15 cellular contexts compared by ENCODE assay signal in genomic region chr1:119075614-119076013, GRCh38.
DNase-seq lines count a peak whose midpoint lies in the region; ATAC-seq and TF ChIP-seq lines count a peak whose summit lies in the region.
"Had no signal": no experiment of that assay in that cellular context is flagged by ENCODE, and none has a peak within 500 bp of the region (broad histone marks: within the 10 kb centered on the region; RNA-seq: fewer than 3 reads in every experiment).

No MANE protein-coding gene starts in this region.

- H3K9me2 ChIP-seq in GM23248 (ENCODE audit: insufficient read depth) (no peaks in the 10 kb centered on the region), SK-N-SH (no peaks in the 10 kb centered on the region)

- H3K9ac ChIP-seq in GM23248 (peak overlapping the region; percentile 4; the same call in 1 of the 2 replicates), SK-N-SH (no peak overlapping the region)

- no peak for TF ChIP-seq RAD21 in SK-N-SH (IDR thresholded peaks at IDR 0.05; ENCODE audit: low read length)

- CTCF ChIA-PET in SK-N-SH (lab: Yijun Ruan, JAX) = no interaction called here

- H2AFZ ChIP-seq in GM23248 (no peak overlapping the region), SK-N-SH (ENCODE audit: low read depth) (no peak overlapping the region)

- no peak for TF ChIP-seq POLR2A in suprapubic skin (IDR thresholded peaks at IDR 0.05)

- in situ Hi-C loops in GM23248 (cut with MboI) = loop anchor here (5.0 kb wide), 1 partner anchor 62 kb away; no protein-coding TSS in a partner anchor

- no peak for ATAC-seq in HG03159 (IDR thresholded peaks at IDR 0.05; ENCODE audit: unreplicated experiment)
- ATAC-seq in GM19351 (IDR thresholded peaks at IDR 0.05; ENCODE audit: unreplicated experiment) = no peak

- TF ChIP-seq EP300 in SK-N-SH (IDR thresholded peaks at IDR 0.05; ENCODE audit: borderline replicate concordance in 1 of 2, low read depth in 1 of 2, low read length in 1 of 2) (peak in 1 of 2 experiments; percentile 16; a peak in 1 of 4 replicates), suprapubic skin (IDR thresholded peaks at IDR 0.05) (no peak)

- H3K4me2 ChIP-seq in GM23248 (ENCODE audit: unreplicated experiment) (peak overlapping the region; percentile 52), SK-N-SH (no peak overlapping the region)

- no peaks in the 10 kb centered on the region for H3K9me3 ChIP-seq in GM23248 (ENCODE audit: low read depth)
- H3K9me3 ChIP-seq in SK-N-SH = 0 out of 2 replicates have a peak, but pooled peaks cover 3% of the 10 kb centered on the region
- H3K9me3 ChIP-seq in suprapubic skin = no peaks in the 10 kb centered on the region
- H3K9me3 ChIP-seq: Caco-2, tibial nerve had no signal

- H3F3A ChIP-seq in GM23248 (ENCODE audit: insufficient read depth) = peaks cover 32% of the 10 kb centered on the region
- peaks cover 12% of the 10 kb centered on the region for H3F3A ChIP-seq in SK-N-SH (replicated peaks; ENCODE audit: insufficient read depth)

- DNase-seq in GM23248 = peak; percentile 91
- no peak for DNase-seq in SK-N-SH
- peak; percentile 94 for DNase-seq in fibroblast of the aortic adventitia (ENCODE audit: low read depth)
- DNase-seq in suprapubic skin (ENCODE audit: low spot score in 2 of 2) = no peak
- DNase-seq in GM19240 (ENCODE audit: insufficient read length, low spot score) = no peak
- DNase-seq: Caco-2; NCI-H146; NCI-H510A treated with DMSO at 0.1 percent for 48 hours; OCI-M1; stimulated activated CD8-positive, alpha-beta memory T cell treated with anti-CD3 and anti-CD28 coated beads, Interleukin-4, amount 100 ng/mL, for 48 hours; SW 1271 had no signal

- H3K27ac ChIP-seq in GM23248 = peak overlapping the region; percentile 64
- H3K27ac ChIP-seq in SK-N-SH (ENCODE audit: low read depth in 2 of 2, low read length in 1 of 2) = peak overlapping the region in 1 of 2 experiments; percentile 33; a peak in 1 of 4 replicates
- H3K27ac ChIP-seq in suprapubic skin = peak overlapping the region; percentile 81

- POLR2A ChIA-PET in SK-N-SH (lab: Yijun Ruan, JAX) = interaction anchor here (0.7 kb wide), 1 partner anchor 1929 kb away, joined by 4 read pairs; no protein-coding TSS in a partner anchor

- H3K4me1 ChIP-seq in GM23248 (ENCODE audit: insufficient read depth) (peaks cover 26% of the 10 kb centered on the region), SK-N-SH (ENCODE audit: control insufficient read depth in 1 of 2, insufficient read depth in 2 of 2, low read depth in 1 of 2, low read length in 1 of 2) (0 out of 4 replicates have a peak, but pooled peaks cover 0 to 5% of the 10 kb centered on the region in 2 experiments), suprapubic skin (peaks cover 5% of the 10 kb centered on the region)
- H3K4me1 ChIP-seq: Caco-2 had no signal

- H4K20me1 ChIP-seq in GM23248 (ENCODE audit: insufficient read depth) = no peaks in the 10 kb centered on the region
- H4K20me1 ChIP-seq in SK-N-SH (ENCODE audit: insufficient read depth) = no peaks in the 10 kb centered on the region

- 0 to 4% methylated on average over 1 of the region's 1 CpG for WGBS in GM23248 (ENCODE audit: low coverage in 1 of 2, low lambda C conversion rate in 2 of 2, missing lambda C conversion rate in 2 of 2), 2 experiments
- WGBS in SK-N-SH (ENCODE audit: low lambda C conversion rate) = 32% methylated on average over 1 of the region's 1 CpG
- 17% methylated on average over 1 of the region's 1 CpG for WGBS in suprapubic skin

- TF ChIP-seq CTCF in SK-N-SH (IDR thresholded peaks at IDR 0.05) = no peak
- no peak for TF ChIP-seq CTCF in fibroblast of the aortic adventitia (IDR thresholded peaks at IDR 0.05; ENCODE audit: insufficient read depth, low read length)
- TF ChIP-seq CTCF in suprapubic skin (IDR thresholded peaks at IDR 0.05) = no peak

- no peaks in the 10 kb centered on the region for H3K27me3 ChIP-seq in GM23248 (replicated peaks; ENCODE audit: insufficient read depth)
- no peaks in the 10 kb centered on the region for H3K27me3 ChIP-seq in SK-N-SH (ENCODE audit: insufficient read depth)
- no peaks in the 10 kb centered on the region for H3K27me3 ChIP-seq in suprapubic skin
- H3K27me3 ChIP-seq: tibial nerve had no signal

- peaks cover 19% of the 10 kb centered on the region for H3K79me2 ChIP-seq in GM23248 (ENCODE audit: insufficient read depth)
- H3K79me2 ChIP-seq in SK-N-SH (ENCODE audit: insufficient read depth) = no peaks in the 10 kb centered on the region

- H3K36me3 ChIP-seq in GM23248 (ENCODE audit: low read depth) (no peaks in the 10 kb centered on the region), SK-N-SH (replicated peaks in 1 of 2; ENCODE audit: control insufficient read depth in 1 of 2, insufficient read depth in 2 of 2, low read length in 1 of 2) (no peaks in the 10 kb centered on the region), suprapubic skin (no peaks in the 10 kb centered on the region)

- H3K4me3 ChIP-seq in GM23248 = peak overlapping the region; percentile 13; the same call in 1 of the 2 replicates
- H3K4me3 ChIP-seq in SK-N-SH (ENCODE audit: low read depth in 2 of 2, low read length in 1 of 2) = no peak overlapping the region
- no peak overlapping the region for H3K4me3 ChIP-seq in fibroblast of the aortic adventitia (ENCODE audit: low read depth, low read length)
- H3K4me3 ChIP-seq in suprapubic skin = no peak overlapping the region
- H3K4me3 ChIP-seq: lung, tibial nerve had no signal

TF ChIP-seq in SK-N-SH, 30 proteins besides CTCF, POLR2A, EP300 and RAD21 (continues in another document):
- TF ChIP-seq EZH2phosphoT487 (IDR thresholded peaks at IDR 0.05; ENCODE audit: borderline replicate concordance, low read depth) (no peak), CHD2 (IDR thresholded peaks at IDR 0.05; ENCODE audit: low read length, partially characterized antibody) (no peak), JUND (IDR thresholded peaks at IDR 0.05) (peak; percentile 62), NRF1 (IDR thresholded peaks at IDR 0.05; ENCODE audit: low read depth, low read length) (no peak), SIN3A (IDR thresholded peaks at IDR 0.05; ENCODE audit: borderline replicate concordance, low read depth, low read length) (no peak), RXRA (IDR thresholded peaks at IDR 0.05; ENCODE audit: borderline replicate concordance, low read depth) (no peak), TEAD4 (IDR thresholded peaks at IDR 0.05; ENCODE audit: borderline replicate concordance, insufficient read depth) (no peak), NFIC (IDR thresholded peaks at IDR 0.05; ENCODE audit: borderline replicate concordance) (peak; percentile 60; the same call in 1 of the 2 replicates), GABPA (IDR thresholded peaks at IDR 0.05; ENCODE audit: low read depth) (no peak), FOSL2 (IDR thresholded peaks at IDR 0.05; ENCODE audit: borderline replicate concordance, low read depth) (peak; percentile 72), MEF2A (IDR thresholded peaks at IDR 0.05; ENCODE audit: borderline replicate concordance, low read depth) (no peak), GATA2 (CRISPR knock-in tag; IDR thresholded peaks at IDR 0.05) (no peak), SMC3 (IDR thresholded peaks at IDR 0.05; ENCODE audit: low read depth, low read length) (no peak), MXI1 (IDR thresholded peaks at IDR 0.05; ENCODE audit: low read depth, low read length) (no peak), PBX3 (IDR thresholded peaks at IDR 0.05) (no peak; the same call in 1 of the 2 replicates), FOXM1 (IDR thresholded peaks at IDR 0.05; ENCODE audit: low read depth) (no peak), TCF12 (IDR thresholded peaks at IDR 0.05) (no peak), USF2 (IDR thresholded peaks at IDR 0.05; ENCODE audit: borderline replicate concordance, low read depth, low read length) (no peak), TAF1 (IDR thresholded peaks at IDR 0.05; ENCODE audit: borderline replicate concordance, low read depth, low read length) (no peak)

Comparison
In these comparisons a context has a peak if more than half of its experiments do, and no peak if none do; other contexts are left out.
1. DNase-seq: peak in GM23248 (single experiment) and fibroblast of the aortic adventitia (single experiment); none in SK-N-SH (single experiment), suprapubic skin (0 of 2) and GM19240 (single experiment).